In the genomic region with DNA sequence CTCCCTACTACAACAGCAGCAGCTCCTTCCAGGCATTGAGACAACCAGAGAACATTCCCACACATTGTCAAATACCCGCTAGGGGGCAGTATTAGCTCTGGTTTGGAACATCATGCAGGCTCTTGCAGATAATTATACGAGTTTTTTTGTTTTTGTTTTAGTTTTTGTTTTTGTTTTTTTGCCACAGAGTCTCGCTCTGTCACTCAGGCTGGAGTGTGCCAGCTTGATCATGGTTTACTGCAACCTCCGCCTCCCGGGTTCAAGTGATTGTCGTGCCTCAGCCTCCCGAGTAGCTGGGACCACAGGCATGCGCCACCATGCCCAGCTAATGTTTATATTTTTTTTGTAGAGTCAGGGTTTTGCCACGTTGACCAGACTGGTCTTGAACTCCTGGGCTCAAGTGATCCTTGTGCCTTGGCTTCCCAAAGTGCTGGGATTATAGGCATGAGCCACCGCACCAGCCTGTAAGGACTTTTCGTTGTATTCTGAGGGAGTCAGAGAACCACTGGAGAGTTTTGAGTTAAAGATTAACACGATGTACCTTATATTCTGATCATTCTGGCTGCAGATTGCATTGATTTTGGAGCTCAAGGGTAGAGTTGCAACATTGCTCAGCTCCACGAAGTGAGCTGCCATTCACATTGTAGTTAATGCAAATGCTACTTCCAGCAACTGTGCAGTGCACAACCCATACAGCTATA, we compare ENCODE assay signal across 9 cellular contexts. TPM values are rescaled to one million over a fixed set of nuclear protein-coding genes. Genes with fewer than 3 reads are reported as not detected.
DNase-seq lines count a peak whose midpoint lies in the region; ATAC-seq and TF ChIP-seq lines count a peak whose summit lies in the region.
"Had no signal": no experiment of that assay in that cellular context is flagged by ENCODE, and none has a peak within 500 bp of the region (broad histone marks: within the 10 kb centered on the region; RNA-seq: fewer than 3 reads in every experiment).

No MANE protein-coding gene starts in this region.

- ATAC-seq in PC-3 (peak; percentile 84), heart right ventricle (peak in 7 of 8 donors; percentile 55 to 84 (median 78)), GM21529 (IDR thresholded peaks at IDR 0.05; ENCODE audit: unreplicated experiment) (no peak), HG02610 (IDR thresholded peaks at IDR 0.05; ENCODE audit: unreplicated experiment) (no peak)

- BruUV-seq in PC-3 (replicated peaks; lab: Mats Ljungman, UMichigan) = no TSS peak

- H3K79me2 ChIP-seq in PC-3 (ENCODE audit: low read length) = no peaks in the 10 kb centered on the region

- peak overlapping the region; percentile 60; the same call in 1 of the 2 replicates for H2AFZ ChIP-seq in PC-3 (ENCODE audit: low read length)

- peak; percentile 80 for TF ChIP-seq CTCF in PC-3 (conservative IDR thresholded peaks at IDR 0.05; ENCODE audit: low read depth, low read length)
- TF ChIP-seq CTCF in heart right ventricle (IDR thresholded peaks at IDR 0.05) = peak; percentile 51 to 86 (median 83)

- DNase-seq in Daoy (ENCODE audit: low read depth) = peak; percentile 63
- peak; percentile 90 for DNase-seq in KBM-7
- DNase-seq in PC-3 = peak; percentile 85
- DNase-seq in adipocyte (ENCODE audit: low read depth) = peak; percentile 96
- DNase-seq in heart right ventricle = peak in 1 of 2 donors; percentile 80
- peak; percentile 36 for DNase-seq in putamen (ENCODE audit: low spot score)

- H3K4me3 ChIP-seq in PC-3 (ENCODE audit: low read length) = no peak overlapping the region; the same call in 1 of the 2 replicates
- no peak overlapping the region for H3K4me3 ChIP-seq in adipocyte (ENCODE audit: low read length)
- H3K4me3 ChIP-seq in heart right ventricle = no peak overlapping the region

- H3K36me3 ChIP-seq in PC-3 (ENCODE audit: low read depth, low read length) (no peaks in the 10 kb centered on the region), adipocyte (ENCODE audit: control insufficient read depth, insufficient read depth, low read length, severe bottlenecking) (no peaks in the 10 kb centered on the region), heart right ventricle (no peaks in the 10 kb centered on the region)

- no peak overlapping the region for H3K9ac ChIP-seq in PC-3 (ENCODE audit: low read length)
- no peak overlapping the region for H3K9ac ChIP-seq in adipocyte (ENCODE audit: low read length)

- H4K20me1 ChIP-seq in PC-3 (ENCODE audit: low read length) = no peaks in the 10 kb centered on the region

- peaks cover 15% of the 10 kb centered on the region for H3K4me1 ChIP-seq in PC-3 (ENCODE audit: insufficient read depth, low read length)
- no peaks in the 10 kb centered on the region for H3K4me1 ChIP-seq in adipocyte (ENCODE audit: control insufficient read depth, insufficient read depth, low read length)
- H3K4me1 ChIP-seq in heart right ventricle = peaks cover 0 to 11% (median 0%) of the 10 kb centered on the region in 9 donors

- 51 to 64% methylated on average over 13 of the region's 13 CpGs for WGBS in heart right ventricle, 2 donors

- intact Hi-C loops in PC-3 (cut with micrococcal nuclease) = loop anchor here (10.0 kb wide), 1 partner anchor 274 kb away; the partner anchor contains the start of gene NECTIN2
- intact Hi-C loops in heart right ventricle (cut with DNase I) = loop anchor here in 9 of 10 donors (1.0 to 10.0 kb wide), 6 partner anchors 81 to 204 kb away; partner anchors contain the start of gene CBLC (in 3 of the 9)

- H3K9me3 ChIP-seq in PC-3 (ENCODE audit: low read length) (no peaks in the 10 kb centered on the region), adipocyte (ENCODE audit: control insufficient read depth, low read length) (peaks cover 2% of the 10 kb centered on the region), heart right ventricle (no peaks in the 10 kb centered on the region)

- H3K27me3 ChIP-seq in PC-3 (ENCODE audit: low read length) (peaks cover 14% of the 10 kb centered on the region), adipocyte (replicated peaks; ENCODE audit: control insufficient read depth, insufficient read depth, low read length) (peaks cover 74% of the 10 kb centered on the region), heart right ventricle (peaks cover 0 to 23% (median 0%) of the 10 kb centered on the region in 7 donors)

- in situ Hi-C loops in KBM-7 (cut with MboI; ENCODE audit: low pct_unique_long_range_greater_than_20kb, low sequenced_read_pairs) = no loop called here

- H3K9me2 ChIP-seq in PC-3 (replicated peaks; ENCODE audit: low read length) = no peaks in the 10 kb centered on the region

- CTCF ChIA-PET in PC-3 (lab: Charles Lee) = interaction anchor here (0.5 to 1.1 kb wide), 7 partner anchors 17 to 1108 kb away, joined by 3 to 14 read pairs (median 5); no protein-coding TSS in a partner anchor

- H3K27ac ChIP-seq in PC-3 (ENCODE audit: low read length) = no peak overlapping the region
- H3K27ac ChIP-seq in heart right ventricle = no peak overlapping the region

- H3K4me2 ChIP-seq in PC-3 (ENCODE audit: low read length) = peak overlapping the region; percentile 39; the same call in 1 of the 2 replicates

- no peaks in the 10 kb centered on the region for H3F3A ChIP-seq in PC-3 (ENCODE audit: low read length, unreplicated experiment)

- POLR2A ChIA-PET in PC-3 (lab: Charles Lee; ENCODE audit: unreplicated experiment) = no interaction called here

RNA-seq across cellular contexts. Expression of gene CEACAM20, which starts 41.7 kb away (rescaled TPM):
- total RNA-seq in Daoy (2014; rRNA removed; shearing (Covaris generic)) = not detected in 2 replicates
- total RNA-seq in PC-3 (2014; rRNA removed) (not detected in 2 replicates), heart right ventricle (not detected)
- not detected for polyA plus RNA-seq in heart right ventricle
- polyA plus RNA-seq: adipose tissue had no signal

RNA-seq across cellular contexts. Expression of gene IGSF23, which starts 42.2 kb away (rescaled TPM):
- not detected in 2 replicates for total RNA-seq in Daoy (2014; rRNA removed; shearing (Covaris generic))
- total RNA-seq in PC-3 (2014; rRNA removed) (not detected in 2 replicates), heart right ventricle (not detected)
- polyA plus RNA-seq in heart right ventricle = under 1 TPM in 1 of 2 donors, not detected in 1; 0.86 TPM

Comparison
In these comparisons a context has a peak if more than half of its experiments do, and no peak if none do; other contexts are left out.
1. ATAC-seq: peak in PC-3 (single experiment) and heart right ventricle (7 of 8); none in GM21529 (single experiment) and HG02610 (single experiment).